ENCODE assay signal across 18 cellular contexts in genomic region chr3:12495749-12496452, GRCh38. TPM values are rescaled to one million over a fixed set of nuclear protein-coding genes. Genes with fewer than 3 reads are reported as not detected.
DNase-seq lines count a peak whose midpoint lies in the region; ATAC-seq and TF ChIP-seq lines count a peak whose summit lies in the region.
"Had no signal": no experiment of that assay in that cellular context is flagged by ENCODE, and none has a peak within 500 bp of the region (broad histone marks: within the 10 kb centered on the region; RNA-seq: fewer than 3 reads in every experiment).

No MANE protein-coding gene starts in this region.

- H3K79me2 ChIP-seq in OCI-LY7 (ENCODE audit: insufficient read depth, low read depth, low read length) (no peaks in the 10 kb centered on the region), osteoblast (ENCODE audit: insufficient read depth, low read length) (no peaks in the 10 kb centered on the region)

- H3K4me1 Mint-ChIP-seq in endodermal cell = no peaks in the 10 kb centered on the region
- no peaks in the 10 kb centered on the region for H3K4me1 Mint-ChIP-seq in CD8-positive, alpha-beta memory T cell
- H3K4me1 Mint-ChIP-seq: T-cell had no signal

- H3K36me3 ChIP-seq in OCI-LY7 (ENCODE audit: insufficient read depth, low read length) (peaks cover 95% of the 10 kb centered on the region), endodermal cell (ENCODE audit: control insufficient read depth, insufficient read depth, low read length) (peaks cover 40% of the 10 kb centered on the region), osteoblast (ENCODE audit: insufficient read depth, low read length) (peaks cover 65% of the 10 kb centered on the region), HAP-1 (replicated peaks) (peaks cover 76% of the 10 kb centered on the region)
- peaks cover 24% of the 10 kb centered on the region for H3K36me3 ChIP-seq in CD8-positive, alpha-beta memory T cell (ENCODE audit: insufficient read depth, low read length)

- H3K27ac ChIP-seq in OCI-LY7 (ENCODE audit: low read depth, low read length, poor library complexity, severe bottlenecking) (no peak overlapping the region), endodermal cell (ENCODE audit: low read depth, low read length) (no peak overlapping the region), osteoblast (ENCODE audit: low read depth, low read length) (no peak overlapping the region)
- H3K27ac ChIP-seq in CD8-positive, alpha-beta memory T cell (ENCODE audit: low read depth, low read length) = no peak overlapping the region
- H3K27ac ChIP-seq: adrenal gland, epithelial cell of prostate, right atrium auricular region had no signal

- H3K36me3 Mint-ChIP-seq in endodermal cell (ENCODE audit: low read depth) = peaks cover 45% of the 10 kb centered on the region
- peaks cover 12 to 80% (median 18%) of the 10 kb centered on the region in 3 donors for H3K36me3 Mint-ChIP-seq in CD8-positive, alpha-beta memory T cell

- no peak overlapping the region for H3K9ac ChIP-seq in endodermal cell (ENCODE audit: extremely low read depth, low read length, poor library complexity, severe bottlenecking)

- no peak overlapping the region for H2AFZ ChIP-seq in OCI-LY7 (ENCODE audit: low read length)
- no peak overlapping the region for H2AFZ ChIP-seq in osteoblast (ENCODE audit: low read length)

- no peaks in the 10 kb centered on the region for H3K27me3 Mint-ChIP-seq in endodermal cell (ENCODE audit: insufficient read depth)
- H3K27me3 Mint-ChIP-seq in CD8-positive, alpha-beta memory T cell = peaks cover 0 to 1% of the 10 kb centered on the region in 2 donors
- H3K27me3 Mint-ChIP-seq: T-cell had no signal

- H4K20me1 ChIP-seq in OCI-LY7 (ENCODE audit: insufficient read depth, low read length) (no peaks in the 10 kb centered on the region), osteoblast (ENCODE audit: insufficient read depth, low read length) (no peaks in the 10 kb centered on the region)

- TF ChIP-seq CTCF in OCI-LY7 (conservative IDR thresholded peaks at IDR 0.05; ENCODE audit: low read length) (peak; percentile 65), endodermal cell (conservative IDR thresholded peaks at IDR 0.05) (peak; percentile 72), osteoblast (IDR thresholded peaks at IDR 0.05; ENCODE audit: extremely low read depth, low read depth, low read length) (peak; percentile 24)

- H3K9me3 Mint-ChIP-seq in endodermal cell = no peaks in the 10 kb centered on the region
- no peaks in the 10 kb centered on the region for H3K9me3 Mint-ChIP-seq in CD8-positive, alpha-beta memory T cell
- H3K9me3 Mint-ChIP-seq: activated T-helper 2 cell treated with anti-CD3 and anti-CD28 coated beads, Interferon-gamma antibody, Interleukin-2, Interleukin-4, amounts not matched to agents 10 μg/mL and 5 μg/mL and 100 μg/mL, durations not matched to agents 14 hours and 24 hours and 36 hours; CD8-positive, alpha-beta T cell; T-cell had no signal

- intact Hi-C loops in OCI-LY7 (cut with micrococcal nuclease; ENCODE audit: unreplicated experiment) = loop anchor here (5.0 kb wide), 1 partner anchor 166 kb away; the partner anchor contains the start of gene RAF1

- in situ Hi-C loops in HAP-1 (cut with MboI; ENCODE audit: low sequenced_read_pairs) = no loop called here

- no peak for ATAC-seq in GM19328 (IDR thresholded peaks at IDR 0.05; ENCODE audit: unreplicated experiment)
- ATAC-seq: CD8-positive, alpha-beta T cell; T-cell had no signal

- 84 to 86% methylated on average over 5 to 8 of the region's 8 CpGs for WGBS in endodermal cell (ENCODE audit: insufficient coverage in 1 of 2, insufficient read length in 1 of 2), 2 experiments

- BruUV-seq in OCI-LY7 (replicated peaks; lab: Mats Ljungman, UMichigan) = no TSS peak

- H3K27ac Mint-ChIP-seq in endodermal cell = no peak overlapping the region
- H3K27ac Mint-ChIP-seq in CD8-positive, alpha-beta memory T cell = no peak overlapping the region
- H3K27ac Mint-ChIP-seq: activated T-helper 2 cell treated with anti-CD3 and anti-CD28 coated beads, Interferon-gamma antibody, Interleukin-2, Interleukin-4, amounts not matched to agents 10 μg/mL and 5 μg/mL and 100 μg/mL, durations not matched to agents 14 hours and 24 hours and 36 hours; CD8-positive, alpha-beta T cell; T-cell had no signal

- no peak overlapping the region for H3K4me3 Mint-ChIP-seq in endodermal cell
- H3K4me3 Mint-ChIP-seq in CD8-positive, alpha-beta memory T cell = no peak overlapping the region
- H3K4me3 Mint-ChIP-seq: CD8-positive, alpha-beta T cell; T-cell had no signal

- no peaks in the 10 kb centered on the region for H3K4me1 ChIP-seq in OCI-LY7 (ENCODE audit: insufficient read depth, low read length, poor library complexity, severe bottlenecking)
- H3K4me1 ChIP-seq in endodermal cell (ENCODE audit: control insufficient read depth, insufficient read depth, low read length) = no peaks in the 10 kb centered on the region
- peaks cover under 1% of the 10 kb centered on the region for H3K4me1 ChIP-seq in osteoblast (ENCODE audit: insufficient read depth, low read length)
- H3K4me1 ChIP-seq in CD8-positive, alpha-beta memory T cell (ENCODE audit: insufficient read depth, low read length) = no peaks in the 10 kb centered on the region
- peaks cover 11% of the 10 kb centered on the region for H3K4me1 ChIP-seq in HAP-1
- H3K4me1 ChIP-seq: right atrium auricular region had no signal

- no peak overlapping the region for H3K4me2 ChIP-seq in OCI-LY7 (ENCODE audit: low read length)
- H3K4me2 ChIP-seq in osteoblast (ENCODE audit: insufficient read depth, low read length) = no peak overlapping the region

- DNase-seq in NCI-H82 (lab: John Stamatoyannopoulos, UW) (peak; percentile 10), NCI-H82 treated with DMSO at 0.1 percent for 48 hours (lab: John Stamatoyannopoulos, UW; ENCODE audit: unreplicated experiment) (no peak), OCI-LY7 (ENCODE audit: low spot score) (no peak), endodermal cell (peak; percentile 74), osteoblast (ENCODE audit: insufficient read length, low spot score, missing footprints) (no peak), HAP-1 (ENCODE audit: low spot score in 2 of 2) (no peak)
- no peak for DNase-seq in CD8-positive, alpha-beta memory T cell
- DNase-seq: CD8-positive, alpha-beta T cell; GF-D8; head of caudate nucleus; Karpas-422; NCI-H1436 treated with DMSO at 0.1 percent for 48 hours; T-cell had no signal

- H3K9me3 ChIP-seq in OCI-LY7 (ENCODE audit: low read length) = no peaks in the 10 kb centered on the region
- H3K9me3 ChIP-seq in endodermal cell (ENCODE audit: control insufficient read depth, low read length) = no peaks in the 10 kb centered on the region
- H3K9me3 ChIP-seq in osteoblast (ENCODE audit: low read depth, low read length) = no peaks in the 10 kb centered on the region
- H3K9me3 ChIP-seq in CD8-positive, alpha-beta memory T cell (ENCODE audit: low read length) = no peaks in the 10 kb centered on the region
- H3K9me3 ChIP-seq in HAP-1 = no peaks in the 10 kb centered on the region
- H3K9me3 ChIP-seq: adrenal gland, right atrium auricular region had no signal

- CTCF ChIA-PET in OCI-LY7 (lab: Charles Lee; ENCODE audit: unreplicated experiment) = no interaction called here
- CTCF ChIA-PET in CD8-positive, alpha-beta memory T cell (lab: Charles Lee) = interaction anchor here (1.2 kb wide), 1 partner anchor 13 kb away, joined by 3 read pairs; no protein-coding TSS in a partner anchor

- POLR2A ChIA-PET in OCI-LY7 (lab: Charles Lee) = interaction anchor here (0.5 to 0.6 kb wide), 3 partner anchors 24 to 359 kb away, joined by 3 to 7 read pairs (median 3); no protein-coding TSS in a partner anchor
- POLR2A ChIA-PET in CD8-positive, alpha-beta memory T cell (lab: Charles Lee) = no interaction called here

- H3K4me3 ChIP-seq in OCI-LY7 (ENCODE audit: low read depth, low read length, poor library complexity, severe bottlenecking) (no peak overlapping the region), endodermal cell (ENCODE audit: low read length) (no peak overlapping the region), osteoblast (ENCODE audit: insufficient read depth, low read length) (no peak overlapping the region), HAP-1 (no peak overlapping the region)
- no peak overlapping the region for H3K4me3 ChIP-seq in CD8-positive, alpha-beta memory T cell (ENCODE audit: low read length)
- H3K4me3 ChIP-seq: adrenal gland, right atrium auricular region had no signal

- H3K27me3 ChIP-seq in endodermal cell (ENCODE audit: control insufficient read depth, insufficient read depth, low read length, poor library complexity, severe bottlenecking) (no peaks in the 10 kb centered on the region), osteoblast (ENCODE audit: insufficient read depth, low read length) (no peaks in the 10 kb centered on the region), HAP-1 (ENCODE audit: low read depth) (no peaks in the 10 kb centered on the region)
- no peaks in the 10 kb centered on the region for H3K27me3 ChIP-seq in CD8-positive, alpha-beta memory T cell (ENCODE audit: insufficient read depth, low read length, poor library complexity, severe bottlenecking)
- H3K27me3 ChIP-seq: adrenal gland, right atrium auricular region had no signal

- H3K9me2 ChIP-seq in OCI-LY7 (ENCODE audit: insufficient read depth, low read length) = no peaks in the 10 kb centered on the region

RNA-seq across cellular contexts. Expression of gene TSEN2, which starts 11.6 kb away (rescaled TPM):
- 33.2 and 40.7 TPM in 2 replicates for total RNA-seq in OCI-LY7 (2014; rRNA removed; shearing (Covaris generic))
- total RNA-seq in OCI-LY7 (2022) (30.7 and 41.4 TPM in 2 replicates), endodermal cell (10 to 100 TPM; 16.6 to 18.2 TPM), osteoblast (13.0 and 14.1 TPM in 2 replicates)
- 20.4 TPM for polyA plus RNA-seq in endodermal cell (2013, experiment 1 of 2)
- 21.9 TPM for polyA plus RNA-seq in endodermal cell (2013, experiment 2 of 2)
- total RNA-seq in CD8-positive, alpha-beta memory T cell = 10 to 100 TPM; 29.8 to 30.3 TPM
- 13.1 TPM for polyA plus RNA-seq in CD8-positive, alpha-beta memory T cell

RNA-seq across cellular contexts. Expression of gene MKRN2OS, which starts 49.4 kb away (rescaled TPM):
- total RNA-seq in OCI-LY7 (2014; rRNA removed; shearing (Covaris generic)) = 0.28 TPM in 1 of 2 replicates, not detected in the other
- not detected in 2 replicates for total RNA-seq in OCI-LY7 (2022)
- under 1 TPM in 1 of 2 donors, not detected in 1; 0.84 TPM for total RNA-seq in endodermal cell
- not detected for polyA plus RNA-seq in endodermal cell (2013, experiment 1 of 2)
- polyA plus RNA-seq in endodermal cell (2013, experiment 2 of 2) = not detected
- total RNA-seq in osteoblast = not detected in 2 replicates
- not detected for total RNA-seq in CD8-positive, alpha-beta memory T cell
- polyA plus RNA-seq in CD8-positive, alpha-beta memory T cell = not detected
- total RNA-seq: activated T-helper 2 cell treated with anti-CD3 and anti-CD28 coated beads, Interferon-gamma antibody, Interleukin-2, Interleukin-4, amounts not matched to agents 10 μg/mL and 5 μg/mL and 100 μg/mL, durations not matched to agents 14 hours and 24 hours and 36 hours; adrenal gland; CD8-positive, alpha-beta T cell; right atrium auricular region; T-cell had no signal
- polyA plus RNA-seq: adrenal gland had no signal

Comparison
In these comparisons a context has a peak if more than half of its experiments do, and no peak if none do; other contexts are left out.
1. DNase-seq: peak in NCI-H82 (single experiment) and endodermal cell (single experiment); none in NCI-H82 treated with DMSO at 0.1 percent for 48 hours (single experiment), OCI-LY7 (single experiment), osteoblast (single experiment), CD8-positive, alpha-beta memory T cell (0 of 5) and HAP-1 (0 of 2).
2. Peak in every context shown above with its lines, with median percentiles within 50 percentile points of each other: CTCF ChIP-seq.